Comparison of ENCODE assay signal across 11 cellular contexts in genomic region chr10:88782222-88782621, GRCh38. TPM values are rescaled to one million over a fixed set of nuclear protein-coding genes. Genes with fewer than 3 reads are reported as not detected.
"Had no signal": no experiment of that assay in that cellular context is flagged by ENCODE, and none has a peak within 500 bp of the region (broad histone marks: within the 10 kb centered on the region; RNA-seq: fewer than 3 reads in every experiment).

No MANE protein-coding gene starts in this region.

- H3K9ac ChIP-seq: KMS-11 had no signal

- H3K27ac Mint-ChIP-seq: IgD-negative memory B cell had no signal

- H3K4me1 Mint-ChIP-seq: IgD-negative memory B cell had no signal

- ATAC-seq: HepG2, K562 had no signal

- FAIRE-seq: HepG2, HTR-8/SVneo, K562 had no signal

- H3K36me3 Mint-ChIP-seq: IgD-negative memory B cell had no signal

- H3K4me3 Mint-ChIP-seq: IgD-negative memory B cell had no signal

- H3K27ac ChIP-seq: HL-60, KMS-11 had no signal

- H3K4me3 ChIP-seq: K562 had no signal

- H3K4me2 ChIP-seq: KMS-11 had no signal

- DNase-seq: IMR-90, KBM-7, KG1 had no signal

- H3K9me3 Mint-ChIP-seq: IgD-negative memory B cell had no signal

RNA-seq across cellular contexts. Expression of gene LIPM, which starts 20.3 kb away (rescaled TPM):
- total RNA-seq: HepG2, HT-29, HT1080, IMR-90, K562 had no signal
- polyA plus RNA-seq: HepG2, IgD-negative memory B cell, IMR-90, K562 had no signal

RNA-seq across cellular contexts. Expression of gene LIPN, which starts 22.4 kb away (rescaled TPM):
- total RNA-seq: HepG2, HT-29, HT1080, IMR-90, K562 had no signal
- polyA plus RNA-seq: HepG2, IMR-90, K562 had no signal
